1 cellular context compared by ENCODE assay signal in genomic region chr7:75814407-75814947, GRCh38.
A peak's percentile ranks its signal among the peaks of the same experiment; 100 is the strongest.
TF ChIP-seq lines count a peak whose summit lies in the region.

No MANE protein-coding gene starts in this region.

TF ChIP-seq in K562, 482 proteins besides CTCF, POLR2A, EP300 and RAD21 (continued from another document):
- no peak for TF ChIP-seq PBX2 (CRISPR knock-in tag; IDR thresholded peaks at IDR 0.05; ENCODE audit: low read depth)
- TF ChIP-seq PBX2 (tag; conservative IDR thresholded peaks at IDR 0.05; ENCODE audit: low read depth) = peak; percentile 89
- TF ChIP-seq NFE2L1 (tag; IDR thresholded peaks at IDR 0.05; ENCODE audit: borderline replicate concordance, low read depth) = no peak
- TF ChIP-seq PHF21A (IDR thresholded peaks at IDR 0.05; ENCODE audit: borderline replicate concordance, low read depth) = no peak
- no peak for TF ChIP-seq RBM25 (IDR thresholded peaks at IDR 0.05; ENCODE audit: low read depth, low read length, severe bottlenecking)
- no peak for TF ChIP-seq MCM2 (IDR thresholded peaks at IDR 0.05; ENCODE audit: low read depth)
- TF ChIP-seq SRSF1 (IDR thresholded peaks at IDR 0.05; ENCODE audit: low read depth, low read length) = no peak
- TF ChIP-seq, protein P1, sequence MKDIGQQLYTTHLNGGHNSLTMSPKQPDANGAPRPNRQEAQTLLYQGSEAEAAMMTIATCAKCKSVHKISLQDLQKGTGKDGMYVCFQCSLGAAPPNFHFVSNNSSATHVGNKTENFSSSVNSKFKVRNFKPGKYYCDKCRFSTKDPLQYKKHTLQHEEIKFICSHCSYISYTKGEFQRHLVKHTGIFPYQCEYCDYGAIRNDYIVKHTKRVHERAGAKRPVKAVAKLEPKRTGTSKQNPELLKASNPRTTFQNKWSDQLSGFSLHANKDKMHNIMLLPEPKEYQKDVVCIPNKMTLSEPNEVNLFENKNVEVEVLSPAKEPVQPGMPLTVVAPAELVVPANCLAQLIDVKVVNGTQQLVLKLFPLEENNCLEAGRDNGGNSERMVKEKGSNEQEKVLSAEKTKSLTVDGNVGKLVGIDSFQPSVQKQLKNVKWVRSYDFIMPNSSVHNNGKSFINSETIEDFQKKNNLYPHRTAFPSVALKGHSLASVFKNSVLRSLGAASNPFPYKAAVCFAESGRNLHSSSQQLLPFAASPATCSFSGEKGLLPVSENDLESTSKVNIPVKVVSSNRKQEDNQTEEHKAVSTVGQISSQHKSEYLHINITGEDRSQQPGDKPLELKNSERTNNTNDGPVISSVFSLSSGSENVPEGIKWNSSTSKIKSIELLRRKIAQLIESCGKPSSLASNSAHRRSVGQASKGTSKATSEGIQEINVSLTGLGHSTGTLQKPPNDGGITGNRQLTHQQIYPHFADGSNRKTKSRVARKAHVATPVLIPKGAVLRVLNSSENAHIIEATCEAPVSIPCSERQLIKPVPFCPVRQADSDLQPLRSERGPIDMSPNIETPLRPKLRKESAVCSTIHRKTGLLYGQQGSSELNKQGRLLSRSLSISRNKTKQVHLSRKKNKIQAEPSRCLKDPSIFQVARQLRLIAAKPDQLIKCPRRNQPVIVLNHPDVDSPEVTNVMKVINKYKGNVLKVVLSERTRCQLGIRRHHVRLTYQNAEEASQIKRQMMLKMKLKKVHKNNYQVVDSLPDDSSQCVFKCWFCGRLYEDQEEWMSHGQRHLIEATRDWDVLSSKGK (CRISPR knock-in tag; IDR thresholded peaks at IDR 0.05) = no peak
- TF ChIP-seq ZNF512 (tag; IDR thresholded peaks at IDR 0.05) = no peak
- TF ChIP-seq ARNT (IDR thresholded peaks at IDR 0.05) = no peak
- TF ChIP-seq ARHGAP35 (IDR thresholded peaks at IDR 0.05; ENCODE audit: partially characterized antibody) = peak; percentile 12
- no peak for TF ChIP-seq ETV6 (IDR thresholded peaks at IDR 0.05; ENCODE audit: borderline replicate concordance in 1 of 2, low read depth in 2 of 2, low read length in 1 of 2)
- no peak for TF ChIP-seq ETV6 (CRISPR knock-in tag; IDR thresholded peaks at IDR 0.05; ENCODE audit: borderline replicate concordance)
- TF ChIP-seq HNRNPH1 (optimal IDR thresholded peaks at IDR 0.05; ENCODE audit: low read depth, low read length) = no peak
- TF ChIP-seq, protein P2, sequence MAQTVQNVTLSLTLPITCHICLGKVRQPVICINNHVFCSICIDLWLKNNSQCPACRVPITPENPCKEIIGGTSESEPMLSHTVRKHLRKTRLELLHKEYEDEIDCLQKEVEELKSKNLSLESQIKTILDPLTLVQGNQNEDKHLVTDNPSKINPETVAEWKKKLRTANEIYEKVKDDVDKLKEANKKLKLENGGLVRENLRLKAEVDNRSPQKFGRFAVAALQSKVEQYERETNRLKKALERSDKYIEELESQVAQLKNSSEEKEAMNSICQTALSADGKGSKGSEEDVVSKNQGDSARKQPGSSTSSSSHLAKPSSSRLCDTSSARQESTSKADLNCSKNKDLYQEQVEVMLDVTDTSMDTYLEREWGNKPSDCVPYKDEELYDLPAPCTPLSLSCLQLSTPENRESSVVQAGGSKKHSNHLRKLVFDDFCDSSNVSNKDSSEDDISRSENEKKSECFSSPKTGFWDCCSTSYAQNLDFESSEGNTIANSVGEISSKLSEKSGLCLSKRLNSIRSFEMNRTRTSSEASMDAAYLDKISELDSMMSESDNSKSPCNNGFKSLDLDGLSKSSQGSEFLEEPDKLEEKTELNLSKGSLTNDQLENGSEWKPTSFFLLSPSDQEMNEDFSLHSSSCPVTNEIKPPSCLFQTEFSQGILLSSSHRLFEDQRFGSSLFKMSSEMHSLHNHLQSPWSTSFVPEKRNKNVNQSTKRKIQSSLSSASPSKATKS (CRISPR knock-in tag; IDR thresholded peaks at IDR 0.05) = no peak
- TF ChIP-seq, protein P3, sequence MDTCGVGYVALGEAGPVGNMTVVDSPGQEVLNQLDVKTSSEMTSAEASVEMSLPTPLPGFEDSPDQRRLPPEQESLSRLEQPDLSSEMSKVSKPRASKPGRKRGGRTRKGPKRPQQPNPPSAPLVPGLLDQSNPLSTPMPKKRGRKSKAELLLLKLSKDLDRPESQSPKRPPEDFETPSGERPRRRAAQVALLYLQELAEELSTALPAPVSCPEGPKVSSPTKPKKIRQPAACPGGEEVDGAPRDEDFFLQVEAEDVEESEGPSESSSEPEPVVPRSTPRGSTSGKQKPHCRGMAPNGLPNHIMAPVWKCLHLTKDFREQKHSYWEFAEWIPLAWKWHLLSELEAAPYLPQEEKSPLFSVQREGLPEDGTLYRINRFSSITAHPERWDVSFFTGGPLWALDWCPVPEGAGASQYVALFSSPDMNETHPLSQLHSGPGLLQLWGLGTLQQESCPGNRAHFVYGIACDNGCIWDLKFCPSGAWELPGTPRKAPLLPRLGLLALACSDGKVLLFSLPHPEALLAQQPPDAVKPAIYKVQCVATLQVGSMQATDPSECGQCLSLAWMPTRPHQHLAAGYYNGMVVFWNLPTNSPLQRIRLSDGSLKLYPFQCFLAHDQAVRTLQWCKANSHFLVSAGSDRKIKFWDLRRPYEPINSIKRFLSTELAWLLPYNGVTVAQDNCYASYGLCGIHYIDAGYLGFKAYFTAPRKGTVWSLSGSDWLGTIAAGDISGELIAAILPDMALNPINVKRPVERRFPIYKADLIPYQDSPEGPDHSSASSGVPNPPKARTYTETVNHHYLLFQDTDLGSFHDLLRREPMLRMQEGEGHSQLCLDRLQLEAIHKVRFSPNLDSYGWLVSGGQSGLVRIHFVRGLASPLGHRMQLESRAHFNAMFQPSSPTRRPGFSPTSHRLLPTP (IDR thresholded peaks at IDR 0.05; ENCODE audit: borderline replicate concordance, extremely low read depth, insufficient read length) = no peak
- TF ChIP-seq BRF1 (IDR thresholded peaks at IDR 0.05; ENCODE audit: borderline replicate concordance, extremely low read depth, insufficient read length) = no peak
- TF ChIP-seq, protein P4, sequence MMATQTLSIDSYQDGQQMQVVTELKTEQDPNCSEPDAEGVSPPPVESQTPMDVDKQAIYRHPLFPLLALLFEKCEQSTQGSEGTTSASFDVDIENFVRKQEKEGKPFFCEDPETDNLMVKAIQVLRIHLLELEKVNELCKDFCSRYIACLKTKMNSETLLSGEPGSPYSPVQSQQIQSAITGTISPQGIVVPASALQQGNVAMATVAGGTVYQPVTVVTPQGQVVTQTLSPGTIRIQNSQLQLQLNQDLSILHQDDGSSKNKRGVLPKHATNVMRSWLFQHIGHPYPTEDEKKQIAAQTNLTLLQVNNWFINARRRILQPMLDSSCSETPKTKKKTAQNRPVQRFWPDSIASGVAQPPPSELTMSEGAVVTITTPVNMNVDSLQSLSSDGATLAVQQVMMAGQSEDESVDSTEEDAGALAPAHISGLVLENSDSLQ (IDR thresholded peaks at IDR 0.05) = peak; percentile 80
TF ChIP-seq in K562: peak in this region for 4.
